ENCODE assay signal across 1 cellular context in genomic region chr11:64916040-64916847, GRCh38.
TF ChIP-seq lines count a peak whose summit lies in the region.

No MANE protein-coding gene starts in this region.

TF ChIP-seq in GM23338, 12 proteins besides CTCF, POLR2A, EP300 and RAD21 (continued from another document):
- TF ChIP-seq ZNF331 (CRISPR knock-in tag; IDR thresholded peaks at IDR 0.05; ENCODE audit: low read depth) (no peak), EZH2phosphoT487 (IDR thresholded peaks at IDR 0.05; ENCODE audit: unreplicated experiment) (no peak), ZNF462 (CRISPR knock-in tag; IDR thresholded peaks at IDR 0.05) (no peak)
